In the genomic region with DNA sequence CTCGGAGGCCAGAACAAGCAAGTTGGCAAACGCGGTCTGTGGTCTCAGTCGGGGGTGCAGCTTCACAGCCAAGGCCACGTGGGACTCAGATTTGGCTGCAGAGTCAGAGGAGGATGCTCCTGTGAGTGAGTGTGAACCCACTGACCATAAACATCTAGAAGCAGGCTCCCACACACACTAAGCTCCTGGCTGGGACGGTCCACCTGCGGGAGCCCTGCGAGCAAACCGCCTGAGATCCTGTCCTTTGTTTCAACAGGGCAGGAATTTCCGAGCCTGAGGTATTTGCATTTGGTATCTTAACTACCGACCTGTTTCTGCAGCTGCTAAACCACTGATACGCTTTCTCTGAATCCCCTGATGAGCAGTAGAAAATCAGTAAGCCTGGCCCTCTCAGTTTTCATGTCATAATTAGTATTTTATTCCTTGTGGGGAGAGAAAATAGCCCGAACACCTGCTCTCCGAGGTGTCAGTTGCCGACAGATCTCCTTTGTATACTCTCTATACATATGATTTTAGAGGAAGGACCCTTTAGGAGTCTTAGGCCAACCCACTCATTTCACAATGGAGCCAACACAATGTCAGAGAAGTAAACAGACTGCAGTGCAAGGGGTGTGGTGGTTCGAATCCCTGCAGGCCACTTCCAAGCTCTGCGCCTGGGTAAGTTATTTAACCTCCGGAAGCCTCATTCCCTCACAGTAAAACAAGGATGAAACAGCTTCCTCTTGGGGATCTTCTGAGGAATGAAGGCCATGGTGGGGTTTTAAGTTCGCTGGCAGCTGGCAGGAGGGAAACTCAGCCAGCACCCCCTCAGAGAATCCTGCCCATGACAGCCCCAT, we compare ENCODE assay signal across 9 cellular contexts. TPM values are rescaled to one million over a fixed set of nuclear protein-coding genes. Genes with fewer than 3 reads are reported as not detected.
DNase-seq lines count a peak whose midpoint lies in the region; ATAC-seq and TF ChIP-seq lines count a peak whose summit lies in the region.
"Had no signal": no experiment of that assay in that cellular context is flagged by ENCODE, and none has a peak within 500 bp of the region (broad histone marks: within the 10 kb centered on the region; RNA-seq: fewer than 3 reads in every experiment).

No MANE protein-coding gene starts in this region.

- peak; percentile 77 for ATAC-seq in GM18867 (IDR thresholded peaks at IDR 0.05; ENCODE audit: unreplicated experiment)
- ATAC-seq in HG03045 (IDR thresholded peaks at IDR 0.05; ENCODE audit: unreplicated experiment): peak; percentile 61
- no peak for ATAC-seq in HG03039 (IDR thresholded peaks at IDR 0.05; ENCODE audit: unreplicated experiment)

- H3K27me3 Mint-ChIP-seq in nephron (ENCODE audit: low read depth): peaks cover 4% of the 10 kb centered on the region

- H3K27ac Mint-ChIP-seq in nephron: peak overlapping the region; percentile 42 to 72 (median 58)

- H3K36me3 Mint-ChIP-seq in nephron (ENCODE audit: low read depth): no peaks in the 10 kb centered on the region

- no peak for TF ChIP-seq CTCF in nephron (IDR thresholded peaks at IDR 0.05; ENCODE audit: unreplicated experiment in 3 of 3)

- H3K4me1 Mint-ChIP-seq in nephron: peaks cover 32% of the 10 kb centered on the region

- H3K27me3 ChIP-seq in NT2/D1 (ENCODE audit: insufficient read depth, insufficient read length): no peaks in the 10 kb centered on the region

- no peak overlapping the region for H3K4me3 Mint-ChIP-seq in nephron

- peaks cover 8% of the 10 kb centered on the region for H3K4me1 ChIP-seq in NT2/D1 (ENCODE audit: insufficient read depth, insufficient read length)

- peak; percentile 76 for DNase-seq in NT2/D1 (ENCODE audit: low read depth, low spot score)
- DNase-seq in DMS53 (lab: John Stamatoyannopoulos, UW): no peak
- no peak for DNase-seq in posterior vena cava (ENCODE audit: low spot score)
- no peak for DNase-seq in mesenteric fat pad (ENCODE audit: low spot score)
- DNase-seq: activated effector memory CD4-positive, alpha-beta T cell treated with Interleukin-2 at 50 U/mL for 16 hours had no signal

- peak overlapping the region; percentile 13 for H3K4me3 ChIP-seq in NT2/D1 (ENCODE audit: insufficient read length, low read depth)

- H3K9me3 Mint-ChIP-seq in nephron: no peaks in the 10 kb centered on the region

- H3K9ac ChIP-seq in NT2/D1 (ENCODE audit: insufficient read length, low read depth): no peak overlapping the region

- intact Hi-C loops in posterior vena cava (cut with DNase I): no loop called here

- H3K36me3 ChIP-seq in NT2/D1 (ENCODE audit: insufficient read depth, insufficient read length, low read length): no peaks in the 10 kb centered on the region

- no peaks in the 10 kb centered on the region for H3K9me3 ChIP-seq in NT2/D1 (ENCODE audit: insufficient read depth, low read length)

RNA-seq across cellular contexts. Expression of a gene that starts 41.0 kb away (rescaled TPM):
- 10 to 100 TPM; 20.5 to 20.8 TPM for total RNA-seq in posterior vena cava
- 20.0 TPM for total RNA-seq in mesenteric fat pad
